19 cellular contexts compared by ENCODE assay signal in genomic region chr14:78316058-78316457, GRCh38.
"Had no signal": no experiment of that assay in that cellular context is flagged by ENCODE, and none has a peak within 500 bp of the region (broad histone marks: within the 10 kb centered on the region; RNA-seq: fewer than 3 reads in every experiment).

No MANE protein-coding gene starts in this region.

- FAIRE-seq: bronchial epithelial cell had no signal

- H3K4me1 ChIP-seq: esophagus muscularis mucosa, suprapubic skin had no signal

- H3K27ac Mint-ChIP-seq: activated CD4-positive, alpha-beta memory T cell treated with anti-CD3 and anti-CD28 coated beads, Interleukin-2, amount 10 ng/mL, durations not matched to agents 7 days and 5 days; activated naive CD8-positive, alpha-beta T cell treated with anti-CD3 and anti-CD28 coated beads for 36 hours; activated T-cell treated with anti-CD3 and anti-CD28 coated beads, Interleukin-2, amount 50 U/mL, for 72 hours; immature natural killer cell; naive thymus-derived CD4-positive, alpha-beta T cell; type B pancreatic cell had no signal

- H3K27ac ChIP-seq: dorsolateral prefrontal cortex, esophagus muscularis mucosa, suprapubic skin had no signal

- H3K36me3 Mint-ChIP-seq: activated naive CD8-positive, alpha-beta T cell treated with anti-CD3 and anti-CD28 coated beads for 36 hours; immature natural killer cell; naive thymus-derived CD4-positive, alpha-beta T cell; type B pancreatic cell had no signal

- H3K9me3 ChIP-seq: esophagus muscularis mucosa, suprapubic skin had no signal

- DNase-seq: activated CD4-positive, alpha-beta memory T cell treated with anti-CD3 and anti-CD28 coated beads, Interleukin-2, amount 10 ng/mL, durations not matched to agents 7 days and 5 days; activated gamma-delta T cell treated with Interleukin-2 at 50 U/mL for 16 hours; activated naive CD8-positive, alpha-beta T cell treated with anti-CD3 and anti-CD28 coated beads for 36 hours; activated T-cell treated with anti-CD3 and anti-CD28 coated beads, Interleukin-2, amount 50 U/mL, for 72 hours; anterior cingulate cortex; dorsolateral prefrontal cortex; immature natural killer cell; left cardiac atrium; naive thymus-derived CD4-positive, alpha-beta T cell; stimulated activated CD4-positive, alpha-beta T cell treated with anti-CD3 and anti-CD28 coated beads, Interleukin-12 subunit alpha, Interleukin-12 subunit beta, amount 100 ng/mL, for 4 hours; stimulated activated CD4-positive, alpha-beta T cell treated with anti-CD3 and anti-CD28 coated beads, Interleukin-4, amount 100 ng/mL, for 1 hour; stimulated activated CD8-positive, alpha-beta memory T cell treated with anti-CD3 and anti-CD28 coated beads, Interleukin-4, amount 100 ng/mL, for 48 hours; stimulated activated naive CD8-positive, alpha-beta T cell treated with anti-CD3 and anti-CD28 coated beads, Interleukin-15, Interleukin-2, amounts not matched to agents 100 U/mL and 50 U/mL, for 24 hours; T-helper 9 cell had no signal

- ATAC-seq: activated T-cell treated with anti-CD3 and anti-CD28 coated beads, Interleukin-2, amount 50 U/mL, for 72 hours; left cardiac atrium; naive thymus-derived CD4-positive, alpha-beta T cell; stimulated activated naive CD8-positive, alpha-beta T cell treated with anti-CD3 and anti-CD28 coated beads, Interleukin-15, Interleukin-2, amounts not matched to agents 100 U/mL and 50 U/mL, for 24 hours had no signal

- H3K36me3 ChIP-seq: esophagus muscularis mucosa, suprapubic skin had no signal

- H3K4me3 Mint-ChIP-seq: activated CD4-positive, alpha-beta memory T cell treated with anti-CD3 and anti-CD28 coated beads, Interleukin-2, amount 10 ng/mL, durations not matched to agents 7 days and 5 days; activated naive CD8-positive, alpha-beta T cell treated with anti-CD3 and anti-CD28 coated beads for 36 hours; activated T-cell treated with anti-CD3 and anti-CD28 coated beads, Interleukin-2, amount 50 U/mL, for 72 hours; immature natural killer cell; naive thymus-derived CD4-positive, alpha-beta T cell; type B pancreatic cell had no signal

- H3K9me3 Mint-ChIP-seq: activated CD4-positive, alpha-beta memory T cell treated with anti-CD3 and anti-CD28 coated beads, Interleukin-2, amount 10 ng/mL, durations not matched to agents 7 days and 5 days; activated naive CD8-positive, alpha-beta T cell treated with anti-CD3 and anti-CD28 coated beads for 36 hours; type B pancreatic cell had no signal

- H3K27me3 ChIP-seq: dorsolateral prefrontal cortex, suprapubic skin had no signal

- H3K27me3 Mint-ChIP-seq: activated CD4-positive, alpha-beta memory T cell treated with anti-CD3 and anti-CD28 coated beads, Interleukin-2, amount 10 ng/mL, durations not matched to agents 7 days and 5 days had no signal

- H3K4me1 Mint-ChIP-seq: activated CD4-positive, alpha-beta memory T cell treated with anti-CD3 and anti-CD28 coated beads, Interleukin-2, amount 10 ng/mL, durations not matched to agents 7 days and 5 days; activated naive CD8-positive, alpha-beta T cell treated with anti-CD3 and anti-CD28 coated beads for 36 hours; immature natural killer cell had no signal

- H3K4me3 ChIP-seq: dorsolateral prefrontal cortex, esophagus muscularis mucosa, lung, suprapubic skin had no signal
